1 cellular context compared by ENCODE assay signal in genomic region chr12:90281156-90281868, GRCh38.
TF ChIP-seq lines count a peak whose summit lies in the region.

No MANE protein-coding gene starts in this region.

TF ChIP-seq in HEK293, 187 proteins besides CTCF, POLR2A, EP300 and RAD21 (continued from another document):
- TF ChIP-seq ZNF704 (tag by site-specific recombination; IDR thresholded peaks at IDR 0.05) (no peak), ZNF76 (tag by site-specific recombination; IDR thresholded peaks at IDR 0.05; ENCODE audit: borderline replicate concordance, low read depth) (no peak), ZNF248 (tag by site-specific recombination; IDR thresholded peaks at IDR 0.05) (no peak), ZNF837 (tag by site-specific recombination; IDR thresholded peaks at IDR 0.05) (no peak)
TF ChIP-seq in HEK293: peak in this region for 2.
